Comparison of ENCODE assay signal across 8 cellular contexts in the genomic region with DNA sequence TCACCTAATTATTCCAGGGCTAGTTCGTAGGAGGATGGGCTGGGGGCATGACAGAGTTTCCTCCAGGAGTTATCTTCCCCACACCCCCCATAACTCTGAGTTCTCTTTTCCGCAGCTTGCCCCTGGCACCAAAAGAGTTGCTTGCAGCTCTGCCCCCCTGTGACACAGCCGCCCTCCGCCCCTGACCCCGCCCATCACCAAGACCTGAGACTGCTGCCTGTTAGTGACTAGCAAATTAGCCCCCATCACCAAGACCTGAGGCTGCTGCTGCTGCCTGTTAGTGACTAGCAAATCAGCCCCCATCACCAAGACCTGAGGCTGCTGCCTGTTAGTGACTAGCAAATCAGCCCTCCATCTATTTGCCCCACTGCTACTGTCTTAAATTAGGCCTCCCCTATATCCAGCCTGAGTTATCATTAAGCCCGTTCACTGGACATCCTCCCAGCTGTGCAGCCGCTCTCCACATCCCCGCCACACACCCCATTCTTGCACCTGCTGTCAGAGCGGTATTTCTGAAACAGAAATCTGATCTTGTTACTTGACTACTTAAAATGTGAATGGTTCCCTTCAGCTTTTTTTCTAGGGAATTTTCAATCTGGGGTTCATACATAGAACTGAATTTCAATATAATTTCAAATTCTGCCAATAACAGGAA. TPM values are rescaled to one million over a fixed set of nuclear protein-coding genes. Genes with fewer than 3 reads are reported as not detected.
DNase-seq lines count a peak whose midpoint lies in the region; ATAC-seq, FAIRE-seq and TF ChIP-seq lines count a peak whose summit lies in the region.

No MANE protein-coding gene starts in this region.

- no peaks in the 10 kb centered on the region for H3K4me1 ChIP-seq in NT2/D1 (ENCODE audit: insufficient read depth, insufficient read length)

- H3K9ac ChIP-seq in NT2/D1 (ENCODE audit: insufficient read length, low read depth) = peak overlapping the region; percentile 70

- CTCF ChIA-PET in activated naive CD4-positive, alpha-beta T cell treated with anti-CD3 and anti-CD28 coated beads for 36 hours (lab: Charles Lee) = interaction anchor here (0.6 to 2.9 kb wide), 6 partner anchors 11 to 210 kb away, joined by 3 to 15 read pairs (median 4); a partner anchor contains a TSS

- no peak for ATAC-seq in HG03565 (IDR thresholded peaks at IDR 0.05; ENCODE audit: unreplicated experiment)

- peak overlapping the region; percentile 58 for H3K4me3 ChIP-seq in NT2/D1 (ENCODE audit: insufficient read length, low read depth)

- peak overlapping the region; percentile 77 for H3K27ac Mint-ChIP-seq in activated naive CD4-positive, alpha-beta T cell treated with anti-CD3 and anti-CD28 coated beads for 36 hours

- H3K9me3 ChIP-seq in NT2/D1 (ENCODE audit: insufficient read depth, low read length) = no peaks in the 10 kb centered on the region

- H3K4me1 Mint-ChIP-seq in activated naive CD4-positive, alpha-beta T cell treated with anti-CD3 and anti-CD28 coated beads for 36 hours (ENCODE audit: low read depth) = peaks cover 26% of the 10 kb centered on the region

- peaks cover 2% of the 10 kb centered on the region for H3K36me3 Mint-ChIP-seq in activated naive CD4-positive, alpha-beta T cell treated with anti-CD3 and anti-CD28 coated beads for 36 hours (ENCODE audit: low read depth)

- no peaks in the 10 kb centered on the region for H3K27me3 Mint-ChIP-seq in activated naive CD4-positive, alpha-beta T cell treated with anti-CD3 and anti-CD28 coated beads for 36 hours (ENCODE audit: low read depth)

- H3K4me3 Mint-ChIP-seq in activated naive CD4-positive, alpha-beta T cell treated with anti-CD3 and anti-CD28 coated beads for 36 hours = peak overlapping the region; percentile 86

- peaks cover 9% of the 10 kb centered on the region for H3K36me3 ChIP-seq in NT2/D1 (ENCODE audit: insufficient read depth, insufficient read length, low read length)

- FAIRE-seq in D721Med (lab: Jason Lieb, UNC) = no peak

- no peaks in the 10 kb centered on the region for H3K9me3 Mint-ChIP-seq in activated naive CD4-positive, alpha-beta T cell treated with anti-CD3 and anti-CD28 coated beads for 36 hours

- no peaks in the 10 kb centered on the region for H3K27me3 ChIP-seq in NT2/D1 (ENCODE audit: insufficient read depth, insufficient read length)

- peak; percentile 14 for DNase-seq in CD1c-positive myeloid dendritic cell (ENCODE audit: extremely low spot score)
- no peak for DNase-seq in NT2/D1 (ENCODE audit: low read depth, low spot score)
- peak; percentile 55 for DNase-seq in activated naive CD4-positive, alpha-beta T cell treated with anti-CD3 and anti-CD28 coated beads for 36 hours
- peak; percentile 76 for DNase-seq in islet precursor cell
- DNase-seq in stimulated activated CD8-positive, alpha-beta memory T cell treated with anti-CD3 and anti-CD28 coated beads, Interleukin-4, amount 100 ng/mL, for 48 hours = peak; percentile 66
- no peak for DNase-seq in D721Med (ENCODE audit: insufficient read length, low spot score)
- no peak for DNase-seq in NCI-H2081 (lab: John Stamatoyannopoulos, UW)

- no peak for TF ChIP-seq CTCF in D721Med (IDR thresholded peaks at IDR 0.05; ENCODE audit: insufficient read depth, missing control alignments)

- intact Hi-C loops in activated naive CD4-positive, alpha-beta T cell treated with anti-CD3 and anti-CD28 coated beads for 36 hours (cut with micrococcal nuclease) = loop anchor here (5.0 to 10.0 kb wide), 5 partner anchors 164 to 1711 kb away; a partner anchor contains a TSS

RNA-seq across cellular contexts. Expression of a gene that starts 1.5 kb away (rescaled TPM):
- total RNA-seq in activated naive CD4-positive, alpha-beta T cell treated with anti-CD3 and anti-CD28 coated beads for 36 hours = 10 to 100 TPM; 28.7 to 29.1 TPM

Comparison
In these comparisons a context has a peak if more than half of its experiments do, and no peak if none do; other contexts are left out.
1. DNase-seq: peak in CD1c-positive myeloid dendritic cell (single experiment), activated naive CD4-positive, alpha-beta T cell treated with anti-CD3 and anti-CD28 coated beads for 36 hours (single experiment), islet precursor cell (single experiment) and stimulated activated CD8-positive, alpha-beta memory T cell treated with anti-CD3 and anti-CD28 coated beads, Interleukin-4, amount 100 ng/mL, for 48 hours (single experiment); none in NT2/D1 (single experiment), D721Med (single experiment) and NCI-H2081 (0 of 2).